In genomic region chr2:45809205-45809604, GRCh38 we compare ENCODE assay signal across 26 cellular contexts.
"Had no signal": no experiment of that assay in that cellular context is flagged by ENCODE, and none has a peak within 500 bp of the region (broad histone marks: within the 10 kb centered on the region; RNA-seq: fewer than 3 reads in every experiment).

No MANE protein-coding gene starts in this region.

- H3K36me3 ChIP-seq: left ventricle myocardium inferior, pancreas, prostate gland, spleen, suprapubic skin, thoracic aorta, tibial artery, vagina had no signal

- H3K9me3 Mint-ChIP-seq: mesothelial cell of epicardium; naive B cell; natural killer cell; stimulated activated effector memory CD8-positive, alpha-beta T cell treated with anti-CD3 and anti-CD28 coated beads, Interleukin-12 subunit alpha, Interleukin-12 subunit beta, amount 100 ng/mL, for 72 hours; stimulated activated naive CD8-positive, alpha-beta T cell treated with anti-CD3 and anti-CD28 coated beads, Interleukin-15, Interleukin-2, amounts not matched to agents 100 ng/mL and 50 ng/mL, for 24 hours had no signal

- H3K9me3 ChIP-seq: left ventricle myocardium inferior, pancreas, prostate gland, spleen, suprapubic skin, thoracic aorta, tibial artery, vagina had no signal

- H3K36me3 Mint-ChIP-seq: mesothelial cell of epicardium; naive B cell; natural killer cell; stimulated activated effector memory CD8-positive, alpha-beta T cell treated with anti-CD3 and anti-CD28 coated beads, Interleukin-12 subunit alpha, Interleukin-12 subunit beta, amount 100 ng/mL, for 72 hours had no signal

- ATAC-seq: left colon; natural killer cell; right cardiac atrium; sciatic nerve; stimulated activated effector memory CD8-positive, alpha-beta T cell treated with anti-CD3 and anti-CD28 coated beads, Interleukin-12 subunit alpha, Interleukin-12 subunit beta, amount 100 ng/mL, for 72 hours had no signal

- H3K27me3 ChIP-seq: pancreas, spleen, suprapubic skin, tibial artery, vagina had no signal

- H3K27ac Mint-ChIP-seq: mesothelial cell of epicardium; naive B cell; natural killer cell; stimulated activated effector memory CD8-positive, alpha-beta T cell treated with anti-CD3 and anti-CD28 coated beads, Interleukin-12 subunit alpha, Interleukin-12 subunit beta, amount 100 ng/mL, for 72 hours; stimulated activated naive CD8-positive, alpha-beta T cell treated with anti-CD3 and anti-CD28 coated beads, Interleukin-15, Interleukin-2, amounts not matched to agents 100 ng/mL and 50 ng/mL, for 24 hours had no signal

- H3K4me1 ChIP-seq: prostate gland had no signal

- H3K4me1 Mint-ChIP-seq: natural killer cell had no signal

- H3K27me3 Mint-ChIP-seq: naive B cell; stimulated activated naive CD8-positive, alpha-beta T cell treated with anti-CD3 and anti-CD28 coated beads, Interleukin-15, Interleukin-2, amounts not matched to agents 100 ng/mL and 50 ng/mL, for 24 hours had no signal

- H3K4me3 ChIP-seq: left ventricle myocardium inferior, lung, pancreas, prostate gland, spleen, suprapubic skin, thoracic aorta, tibial artery, vagina had no signal

- H3K4me3 Mint-ChIP-seq: mesothelial cell of epicardium; naive B cell; natural killer cell; stimulated activated effector memory CD8-positive, alpha-beta T cell treated with anti-CD3 and anti-CD28 coated beads, Interleukin-12 subunit alpha, Interleukin-12 subunit beta, amount 100 ng/mL, for 72 hours; stimulated activated naive CD8-positive, alpha-beta T cell treated with anti-CD3 and anti-CD28 coated beads, Interleukin-15, Interleukin-2, amounts not matched to agents 100 ng/mL and 50 ng/mL, for 24 hours had no signal

- DNase-seq: hippocampal formation; left colon; left ventricle myocardium inferior; mesendoderm; naive B cell; natural killer cell; nucleus accumbens; pancreas; posterior cingulate gyrus; retina; right cardiac atrium; small intestine; spleen; stimulated activated CD4-positive, alpha-beta T cell treated with anti-CD3 and anti-CD28 coated beads, Interleukin-4, amount 100 ng/mL, for 24 hours; stimulated activated naive CD4-positive, alpha-beta T cell; tibial artery; trophoblast cell had no signal

- H3K27ac ChIP-seq: left ventricle myocardium inferior, pancreas, prostate gland, spleen, suprapubic skin, thoracic aorta, tibial artery, vagina had no signal
